Comparison of ENCODE assay signal across 12 cellular contexts in the genomic region with DNA sequence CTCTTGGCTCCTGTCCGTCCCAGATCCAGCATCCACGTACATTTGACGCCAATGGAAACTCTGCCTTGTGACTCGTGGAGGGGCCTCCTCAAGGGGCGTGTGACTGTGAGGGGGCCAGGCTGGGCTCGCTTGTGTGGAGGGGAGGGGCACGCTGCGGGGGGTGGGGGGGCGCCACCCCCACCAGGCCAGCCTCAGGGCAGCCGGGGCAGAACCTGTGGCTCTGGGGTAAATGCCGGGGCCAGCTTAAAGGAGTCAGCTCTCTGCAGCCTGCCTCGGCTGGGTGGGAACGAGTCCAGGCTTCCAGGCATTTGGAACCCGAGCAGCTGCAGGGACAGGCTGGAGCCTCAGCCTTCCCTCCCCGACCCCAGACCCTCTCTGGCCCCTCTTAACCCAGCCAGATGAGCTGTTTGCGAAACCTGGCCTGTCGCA.
DNase-seq lines count a peak whose midpoint lies in the region; ATAC-seq and TF ChIP-seq lines count a peak whose summit lies in the region.
"Had no signal": no experiment of that assay in that cellular context is flagged by ENCODE, and none has a peak within 500 bp of the region (broad histone marks: within the 10 kb centered on the region; RNA-seq: fewer than 3 reads in every experiment).

No MANE protein-coding gene starts in this region.

- TF ChIP-seq CTCF in chondrocyte (IDR thresholded peaks at IDR 0.05): no peak
- no peak for TF ChIP-seq CTCF in left lung (IDR thresholded peaks at IDR 0.05)
- TF ChIP-seq CTCF in GM13976 (IDR thresholded peaks at IDR 0.05; ENCODE audit: borderline replicate concordance, control extremely low read depth, extremely low read depth, insufficient read depth, missing control alignments): no peak

- H3K36me3 Mint-ChIP-seq in chondrocyte (ENCODE audit: low read depth): no peaks in the 10 kb centered on the region

- H3K27ac ChIP-seq in HUES48 (ENCODE audit: low read depth, low read length): peak overlapping the region; percentile 83
- H3K27ac ChIP-seq in left lung: peak overlapping the region; percentile 63 to 81
- no peak overlapping the region for H3K27ac ChIP-seq in subcutaneous abdominal adipose tissue (ENCODE audit: low read depth, low read length)

- no peak for DNase-seq in chondrocyte (ENCODE audit: low spot score)
- DNase-seq in left lung: peak in 1 of 2 donors; percentile 35
- DNase-seq in RPMI8226: no peak
- no peak for DNase-seq in NOMO-1 (lab: John Stamatoyannopoulos, UW; ENCODE audit: unreplicated experiment in 2 of 2)
- DNase-seq in DMS153 treated with DMSO at 0.1 percent for 48 hours (lab: John Stamatoyannopoulos, UW; ENCODE audit: unreplicated experiment): no peak
- DNase-seq in GM13976 (ENCODE audit: low spot score): no peak
- DNase-seq: effector memory CD4-positive, alpha-beta T cell; KG1; stimulated activated CD4-positive, alpha-beta T cell treated with anti-CD3 and anti-CD28 coated beads, Interleukin-2, amount 100 ng/mL, for 48 hours had no signal

- H3K4me1 ChIP-seq in HUES48 (ENCODE audit: control insufficient read depth, insufficient read depth, low read length) (peaks cover 12% of the 10 kb centered on the region), left lung (peaks cover 10 to 20% of the 10 kb centered on the region in 2 donors), subcutaneous abdominal adipose tissue (ENCODE audit: control insufficient read depth in 5 of 5, insufficient read depth in 5 of 5, low read length in 5 of 5) (peaks cover 0 to 27% (median 19%) of the 10 kb centered on the region in 5 donors)

- H3K9ac ChIP-seq in HUES48 (ENCODE audit: low read depth, low read length) (no peak overlapping the region), subcutaneous abdominal adipose tissue (ENCODE audit: low read length in 5 of 5) (peak overlapping the region in 1 of 5 donors; percentile 19)

- H3K9me3 ChIP-seq in HUES48 (ENCODE audit: control insufficient read depth, insufficient read depth, low read length) (no peaks in the 10 kb centered on the region), left lung (no peaks in the 10 kb centered on the region), subcutaneous abdominal adipose tissue (ENCODE audit: control insufficient read depth in 5 of 5, low read length in 5 of 5) (no peaks in the 10 kb centered on the region)

- H3K27me3 Mint-ChIP-seq in chondrocyte (ENCODE audit: low read depth): no peaks in the 10 kb centered on the region
- H3K27me3 Mint-ChIP-seq: activated T-helper 17 cell treated with anti-CD3 and anti-CD28 coated beads, Interleukin-2, amount 50 U/mL, for 72 hours had no signal

- in situ Hi-C loops in GM13976 (cut with MboI; ENCODE audit: low sequenced_read_pairs, unreplicated experiment): no loop called here

- peaks cover 30% of the 10 kb centered on the region for H3K4me1 Mint-ChIP-seq in chondrocyte (ENCODE audit: low read depth)

- peak overlapping the region; percentile 99 for H3K27ac Mint-ChIP-seq in chondrocyte (ENCODE audit: unreplicated experiment)
- H3K27ac Mint-ChIP-seq: activated T-helper 17 cell treated with anti-CD3 and anti-CD28 coated beads, Interleukin-2, amount 50 U/mL, for 72 hours had no signal

- H3K4me3 ChIP-seq in HUES48 (ENCODE audit: low read depth, low read length) (no peak overlapping the region), left lung (no peak overlapping the region), subcutaneous abdominal adipose tissue (ENCODE audit: low read depth in 1 of 5, low read length in 5 of 5) (peak overlapping the region in 3 of 5 donors; percentile 2 to 41 (median 32))

- H3K36me3 ChIP-seq in HUES48 (ENCODE audit: control insufficient read depth, insufficient read depth, low read length): no peaks in the 10 kb centered on the region
- H3K36me3 ChIP-seq in left lung: no peaks in the 10 kb centered on the region
- no peaks in the 10 kb centered on the region for H3K36me3 ChIP-seq in subcutaneous abdominal adipose tissue (ENCODE audit: control insufficient read depth in 5 of 5, insufficient read depth in 5 of 5, low read length in 5 of 5)

- no peaks in the 10 kb centered on the region for H3K9me3 Mint-ChIP-seq in chondrocyte (ENCODE audit: low read depth)

- peak; percentile 22 for ATAC-seq in left lung
- ATAC-seq: activated T-helper 17 cell treated with anti-CD3 and anti-CD28 coated beads, Interleukin-2, amount 50 U/mL, for 72 hours had no signal

- peak overlapping the region; percentile 45 for H3K4me3 Mint-ChIP-seq in chondrocyte (ENCODE audit: unreplicated experiment)
- H3K4me3 Mint-ChIP-seq: activated T-helper 17 cell treated with anti-CD3 and anti-CD28 coated beads, Interleukin-2, amount 50 U/mL, for 72 hours had no signal

- intact Hi-C loops in left lung (cut with DNase I): no loop called here

- H3K27me3 ChIP-seq in HUES48 (ENCODE audit: control insufficient read depth, insufficient read depth, low read length): no peaks in the 10 kb centered on the region; the same call in 1 of the 2 replicates
- H3K27me3 ChIP-seq in left lung: no peaks in the 10 kb centered on the region
- H3K27me3 ChIP-seq in subcutaneous abdominal adipose tissue (ENCODE audit: control insufficient read depth in 5 of 5, insufficient read depth in 4 of 5, low read length in 5 of 5): peaks cover 3 to 32% (median 11%) of the 10 kb centered on the region in 5 donors

Comparison
In these comparisons a context has a peak if more than half of its experiments do, and no peak if none do; other contexts are left out.
1. H3K4me3 ChIP-seq: peak in subcutaneous abdominal adipose tissue (3 of 5); none in HUES48 (single experiment) and left lung (0 of 2).